Comparison of ENCODE assay signal across 4 cellular contexts in the genomic region with DNA sequence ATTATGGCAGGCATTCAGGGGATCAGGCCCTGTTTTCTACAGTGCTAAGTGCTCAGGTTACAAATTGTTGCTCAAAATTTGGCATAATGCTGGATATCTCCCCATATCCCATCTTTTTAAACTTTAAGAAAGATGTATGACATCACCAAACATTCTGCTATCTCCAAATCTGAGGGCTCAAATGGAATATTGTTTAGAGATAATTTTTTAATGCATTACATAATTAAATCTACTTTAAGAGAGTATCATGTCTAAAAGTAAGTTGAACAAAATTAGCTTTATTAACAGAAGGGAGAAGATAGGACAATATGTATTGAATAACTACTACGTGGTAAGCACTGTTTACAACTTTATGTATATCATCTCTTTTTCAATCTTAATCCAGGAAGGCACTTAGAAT.
TF ChIP-seq lines count a peak whose summit lies in the region.

No MANE protein-coding gene starts in this region.

TF ChIP-seq in SK-N-SH treated with all-trans-retinoic acid at 6 μM for 48 hours, 23 proteins besides CTCF, POLR2A, EP300 and RAD21 (continued from another document):
- TF ChIP-seq, protein P1, sequence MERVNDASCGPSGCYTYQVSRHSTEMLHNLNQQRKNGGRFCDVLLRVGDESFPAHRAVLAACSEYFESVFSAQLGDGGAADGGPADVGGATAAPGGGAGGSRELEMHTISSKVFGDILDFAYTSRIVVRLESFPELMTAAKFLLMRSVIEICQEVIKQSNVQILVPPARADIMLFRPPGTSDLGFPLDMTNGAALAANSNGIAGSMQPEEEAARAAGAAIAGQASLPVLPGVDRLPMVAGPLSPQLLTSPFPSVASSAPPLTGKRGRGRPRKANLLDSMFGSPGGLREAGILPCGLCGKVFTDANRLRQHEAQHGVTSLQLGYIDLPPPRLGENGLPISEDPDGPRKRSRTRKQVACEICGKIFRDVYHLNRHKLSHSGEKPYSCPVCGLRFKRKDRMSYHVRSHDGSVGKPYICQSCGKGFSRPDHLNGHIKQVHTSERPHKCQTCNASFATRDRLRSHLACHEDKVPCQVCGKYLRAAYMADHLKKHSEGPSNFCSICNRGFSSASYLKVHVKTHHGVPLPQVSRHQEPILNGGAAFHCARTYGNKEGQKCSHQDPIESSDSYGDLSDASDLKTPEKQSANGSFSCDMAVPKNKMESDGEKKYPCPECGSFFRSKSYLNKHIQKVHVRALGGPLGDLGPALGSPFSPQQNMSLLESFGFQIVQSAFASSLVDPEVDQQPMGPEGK (CRISPR knock-in tag; IDR thresholded peaks at IDR 0.05; ENCODE audit: borderline replicate concordance), result no peak
- TF ChIP-seq, protein P2, sequence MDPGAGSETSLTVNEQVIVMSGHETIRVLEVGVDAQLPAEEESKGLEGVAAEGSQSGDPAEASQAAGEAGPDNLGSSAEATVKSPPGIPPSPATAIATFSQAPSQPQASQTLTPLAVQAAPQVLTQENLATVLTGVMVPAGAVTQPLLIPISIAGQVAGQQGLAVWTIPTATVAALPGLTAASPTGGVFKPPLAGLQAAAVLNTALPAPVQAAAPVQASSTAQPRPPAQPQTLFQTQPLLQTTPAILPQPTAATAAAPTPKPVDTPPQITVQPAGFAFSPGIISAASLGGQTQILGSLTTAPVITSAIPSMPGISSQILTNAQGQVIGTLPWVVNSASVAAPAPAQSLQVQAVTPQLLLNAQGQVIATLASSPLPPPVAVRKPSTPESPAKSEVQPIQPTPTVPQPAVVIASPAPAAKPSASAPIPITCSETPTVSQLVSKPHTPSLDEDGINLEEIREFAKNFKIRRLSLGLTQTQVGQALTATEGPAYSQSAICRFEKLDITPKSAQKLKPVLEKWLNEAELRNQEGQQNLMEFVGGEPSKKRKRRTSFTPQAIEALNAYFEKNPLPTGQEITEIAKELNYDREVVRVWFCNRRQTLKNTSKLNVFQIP (CRISPR knock-in tag; IDR thresholded peaks at IDR 0.05; ENCODE audit: borderline replicate concordance, low read depth), result no peak

TF ChIP-seq in SK-N-SH, 30 proteins besides CTCF, POLR2A, EP300 and RAD21 (continued from another document):
- no peak for TF ChIP-seq TAF1 (IDR thresholded peaks at IDR 0.05; ENCODE audit: borderline replicate concordance, low read depth, low read length)
- no peak for TF ChIP-seq POLR2AphosphoS5 (IDR thresholded peaks at IDR 0.05; ENCODE audit: low read depth, low read length)
- no peak for TF ChIP-seq YY1 (IDR thresholded peaks at IDR 0.05; ENCODE audit: low read depth)
- no peak for TF ChIP-seq NRF1 (IDR thresholded peaks at IDR 0.05; ENCODE audit: low read depth, low read length)
- no peak for TF ChIP-seq JUND (IDR thresholded peaks at IDR 0.05)
- no peak for TF ChIP-seq SMC3 (IDR thresholded peaks at IDR 0.05; ENCODE audit: low read depth, low read length)
- no peak for TF ChIP-seq MXI1 (IDR thresholded peaks at IDR 0.05; ENCODE audit: low read depth, low read length)
- TF ChIP-seq RFX5 (IDR thresholded peaks at IDR 0.05; ENCODE audit: low read length), result no peak
- TF ChIP-seq, protein P3, sequence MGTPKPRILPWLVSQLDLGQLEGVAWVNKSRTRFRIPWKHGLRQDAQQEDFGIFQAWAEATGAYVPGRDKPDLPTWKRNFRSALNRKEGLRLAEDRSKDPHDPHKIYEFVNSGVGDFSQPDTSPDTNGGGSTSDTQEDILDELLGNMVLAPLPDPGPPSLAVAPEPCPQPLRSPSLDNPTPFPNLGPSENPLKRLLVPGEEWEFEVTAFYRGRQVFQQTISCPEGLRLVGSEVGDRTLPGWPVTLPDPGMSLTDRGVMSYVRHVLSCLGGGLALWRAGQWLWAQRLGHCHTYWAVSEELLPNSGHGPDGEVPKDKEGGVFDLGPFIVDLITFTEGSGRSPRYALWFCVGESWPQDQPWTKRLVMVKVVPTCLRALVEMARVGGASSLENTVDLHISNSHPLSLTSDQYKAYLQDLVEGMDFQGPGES (IDR thresholded peaks at IDR 0.05; ENCODE audit: low read depth, low read length), result no peak
- TF ChIP-seq, protein P4, sequence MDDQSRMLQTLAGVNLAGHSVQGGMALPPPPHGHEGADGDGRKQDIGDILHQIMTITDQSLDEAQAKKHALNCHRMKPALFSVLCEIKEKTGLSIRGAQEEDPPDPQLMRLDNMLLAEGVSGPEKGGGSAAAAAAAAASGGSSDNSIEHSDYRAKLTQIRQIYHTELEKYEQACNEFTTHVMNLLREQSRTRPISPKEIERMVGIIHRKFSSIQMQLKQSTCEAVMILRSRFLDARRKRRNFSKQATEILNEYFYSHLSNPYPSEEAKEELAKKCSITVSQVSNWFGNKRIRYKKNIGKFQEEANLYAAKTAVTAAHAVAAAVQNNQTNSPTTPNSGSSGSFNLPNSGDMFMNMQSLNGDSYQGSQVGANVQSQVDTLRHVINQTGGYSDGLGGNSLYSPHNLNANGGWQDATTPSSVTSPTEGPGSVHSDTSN (IDR thresholded peaks at IDR 0.05), result no peak
- TF ChIP-seq SIN3A (IDR thresholded peaks at IDR 0.05; ENCODE audit: borderline replicate concordance, low read depth, low read length), result no peak
- TF ChIP-seq GATA2 (CRISPR knock-in tag; IDR thresholded peaks at IDR 0.05), result no peak
- TF ChIP-seq FOSL2 (IDR thresholded peaks at IDR 0.05; ENCODE audit: borderline replicate concordance, low read depth), result no peak
- TF ChIP-seq RCOR1 (IDR thresholded peaks at IDR 0.05; ENCODE audit: low read length), result no peak
- no peak for TF ChIP-seq TEAD4 (IDR thresholded peaks at IDR 0.05; ENCODE audit: borderline replicate concordance, insufficient read depth)

TF ChIP-seq in HEK293, 187 proteins besides CTCF, POLR2A, EP300 and RAD21 (continued from another document):
- TF ChIP-seq, protein P5, sequence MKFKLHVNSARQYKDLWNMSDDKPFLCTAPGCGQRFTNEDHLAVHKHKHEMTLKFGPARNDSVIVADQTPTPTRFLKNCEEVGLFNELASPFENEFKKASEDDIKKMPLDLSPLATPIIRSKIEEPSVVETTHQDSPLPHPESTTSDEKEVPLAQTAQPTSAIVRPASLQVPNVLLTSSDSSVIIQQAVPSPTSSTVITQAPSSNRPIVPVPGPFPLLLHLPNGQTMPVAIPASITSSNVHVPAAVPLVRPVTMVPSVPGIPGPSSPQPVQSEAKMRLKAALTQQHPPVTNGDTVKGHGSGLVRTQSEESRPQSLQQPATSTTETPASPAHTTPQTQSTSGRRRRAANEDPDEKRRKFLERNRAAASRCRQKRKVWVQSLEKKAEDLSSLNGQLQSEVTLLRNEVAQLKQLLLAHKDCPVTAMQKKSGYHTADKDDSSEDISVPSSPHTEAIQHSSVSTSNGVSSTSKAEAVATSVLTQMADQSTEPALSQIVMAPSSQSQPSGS (tag by site-specific recombination; IDR thresholded peaks at IDR 0.05; ENCODE audit: low read depth), result peak; percentile 60
- no peak for TF ChIP-seq ZNF426 (tag by site-specific recombination; IDR thresholded peaks at IDR 0.05)
- TF ChIP-seq, protein P6, sequence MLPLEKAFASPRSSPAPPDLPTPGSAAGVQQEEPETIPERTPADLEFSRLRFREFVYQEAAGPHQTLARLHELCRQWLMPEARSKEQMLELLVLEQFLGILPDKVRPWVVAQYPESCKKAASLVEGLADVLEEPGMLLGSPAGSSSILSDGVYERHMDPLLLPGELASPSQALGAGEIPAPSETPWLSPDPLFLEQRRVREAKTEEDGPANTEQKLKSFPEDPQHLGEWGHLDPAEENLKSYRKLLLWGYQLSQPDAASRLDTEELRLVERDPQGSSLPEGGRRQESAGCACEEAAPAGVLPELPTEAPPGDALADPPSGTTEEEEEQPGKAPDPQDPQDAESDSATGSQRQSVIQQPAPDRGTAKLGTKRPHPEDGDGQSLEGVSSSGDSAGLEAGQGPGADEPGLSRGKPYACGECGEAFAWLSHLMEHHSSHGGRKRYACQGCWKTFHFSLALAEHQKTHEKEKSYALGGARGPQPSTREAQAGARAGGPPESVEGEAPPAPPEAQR (tag by site-specific recombination; IDR thresholded peaks at IDR 0.05), result no peak
TF ChIP-seq in HEK293: peak in this region for 1.

TF ChIP-seq in K562, 482 proteins besides CTCF, POLR2A, EP300 and RAD21 (continued from another document):
- TF ChIP-seq, protein P7, sequence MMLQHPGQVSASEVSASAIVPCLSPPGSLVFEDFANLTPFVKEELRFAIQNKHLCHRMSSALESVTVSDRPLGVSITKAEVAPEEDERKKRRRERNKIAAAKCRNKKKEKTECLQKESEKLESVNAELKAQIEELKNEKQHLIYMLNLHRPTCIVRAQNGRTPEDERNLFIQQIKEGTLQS (IDR thresholded peaks at IDR 0.05), result 0 out of 2 replicates have a peak, but pooled peaks have one; percentile 12
- TF ChIP-seq, protein P7 (CRISPR knock-in tag; conservative IDR thresholded peaks at IDR 0.05), result no peak
